In the genomic region with DNA sequence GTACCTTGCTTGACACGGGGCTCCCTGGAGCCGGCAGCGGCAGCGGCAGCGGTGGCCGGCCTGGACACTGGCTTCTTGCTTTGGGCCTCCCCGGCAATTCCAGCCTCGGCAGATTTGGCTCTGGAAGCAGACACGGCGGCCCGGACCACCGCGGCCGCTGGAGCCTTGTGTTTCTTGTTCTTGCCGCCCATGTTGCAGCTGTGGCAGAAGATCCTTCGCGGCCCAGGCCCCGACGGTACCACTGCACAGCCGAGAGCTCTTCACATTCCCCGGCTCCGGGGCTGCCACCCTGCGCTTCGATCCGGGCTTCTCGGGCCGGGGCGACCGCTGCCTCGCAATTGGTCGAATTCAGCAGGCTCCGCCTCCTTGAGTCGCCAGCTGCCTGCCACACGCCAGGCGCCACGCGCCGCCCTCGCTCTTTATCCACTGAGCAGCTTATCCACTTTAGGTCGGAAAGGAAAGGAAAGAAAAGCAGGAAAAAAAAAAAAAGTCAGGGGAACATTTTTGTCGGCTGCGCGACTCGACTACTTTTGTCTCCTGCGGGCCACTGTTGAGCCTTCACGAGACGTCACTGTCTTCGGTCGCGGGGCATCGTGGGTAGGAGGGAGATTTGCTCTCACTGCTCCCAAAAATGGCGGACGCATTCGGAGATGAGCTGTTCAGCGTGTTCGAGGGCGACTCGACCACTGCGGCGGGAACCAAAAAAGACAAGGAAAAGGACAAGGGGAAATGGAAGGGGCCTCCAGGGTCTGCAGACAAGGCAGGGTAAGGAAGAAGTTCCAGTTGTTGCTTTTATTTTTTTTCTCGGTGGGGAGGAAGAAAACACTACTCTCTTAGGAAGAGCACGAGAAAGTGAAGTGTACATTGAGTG, we compare ENCODE assay signal across 1 cellular context.
TF ChIP-seq lines count a peak whose summit lies in the region.

A gene with protein sequence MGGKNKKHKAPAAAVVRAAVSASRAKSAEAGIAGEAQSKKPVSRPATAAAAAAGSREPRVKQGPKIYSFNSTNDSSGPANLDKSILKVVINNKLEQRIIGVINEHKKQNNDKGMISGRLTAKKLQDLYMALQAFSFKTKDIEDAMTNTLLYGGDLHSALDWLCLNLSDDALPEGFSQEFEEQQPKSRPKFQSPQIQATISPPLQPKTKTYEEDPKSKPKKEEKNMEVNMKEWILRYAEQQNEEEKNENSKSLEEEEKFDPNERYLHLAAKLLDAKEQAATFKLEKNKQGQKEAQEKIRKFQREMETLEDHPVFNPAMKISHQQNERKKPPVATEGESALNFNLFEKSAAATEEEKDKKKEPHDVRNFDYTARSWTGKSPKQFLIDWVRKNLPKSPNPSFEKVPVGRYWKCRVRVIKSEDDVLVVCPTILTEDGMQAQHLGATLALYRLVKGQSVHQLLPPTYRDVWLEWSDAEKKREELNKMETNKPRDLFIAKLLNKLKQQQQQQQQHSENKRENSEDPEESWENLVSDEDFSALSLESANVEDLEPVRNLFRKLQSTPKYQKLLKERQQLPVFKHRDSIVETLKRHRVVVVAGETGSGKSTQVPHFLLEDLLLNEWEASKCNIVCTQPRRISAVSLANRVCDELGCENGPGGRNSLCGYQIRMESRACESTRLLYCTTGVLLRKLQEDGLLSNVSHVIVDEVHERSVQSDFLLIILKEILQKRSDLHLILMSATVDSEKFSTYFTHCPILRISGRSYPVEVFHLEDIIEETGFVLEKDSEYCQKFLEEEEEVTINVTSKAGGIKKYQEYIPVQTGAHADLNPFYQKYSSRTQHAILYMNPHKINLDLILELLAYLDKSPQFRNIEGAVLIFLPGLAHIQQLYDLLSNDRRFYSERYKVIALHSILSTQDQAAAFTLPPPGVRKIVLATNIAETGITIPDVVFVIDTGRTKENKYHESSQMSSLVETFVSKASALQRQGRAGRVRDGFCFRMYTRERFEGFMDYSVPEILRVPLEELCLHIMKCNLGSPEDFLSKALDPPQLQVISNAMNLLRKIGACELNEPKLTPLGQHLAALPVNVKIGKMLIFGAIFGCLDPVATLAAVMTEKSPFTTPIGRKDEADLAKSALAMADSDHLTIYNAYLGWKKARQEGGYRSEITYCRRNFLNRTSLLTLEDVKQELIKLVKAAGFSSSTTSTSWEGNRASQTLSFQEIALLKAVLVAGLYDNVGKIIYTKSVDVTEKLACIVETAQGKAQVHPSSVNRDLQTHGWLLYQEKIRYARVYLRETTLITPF (N-terminal part only) (minus strand): TSS at position 312 of the 871 bp plus-strand sequence. CDS start 121 bp downstream, at position 191.
A gene (plus strand): TSS at position 607 of the 871 bp plus-strand sequence. CDS start 25 bp downstream, at position 632.

TF ChIP-seq in A549, 52 proteins besides CTCF, POLR2A, EP300 and RAD21 (continued from another document):
- TF ChIP-seq, protein P1, sequence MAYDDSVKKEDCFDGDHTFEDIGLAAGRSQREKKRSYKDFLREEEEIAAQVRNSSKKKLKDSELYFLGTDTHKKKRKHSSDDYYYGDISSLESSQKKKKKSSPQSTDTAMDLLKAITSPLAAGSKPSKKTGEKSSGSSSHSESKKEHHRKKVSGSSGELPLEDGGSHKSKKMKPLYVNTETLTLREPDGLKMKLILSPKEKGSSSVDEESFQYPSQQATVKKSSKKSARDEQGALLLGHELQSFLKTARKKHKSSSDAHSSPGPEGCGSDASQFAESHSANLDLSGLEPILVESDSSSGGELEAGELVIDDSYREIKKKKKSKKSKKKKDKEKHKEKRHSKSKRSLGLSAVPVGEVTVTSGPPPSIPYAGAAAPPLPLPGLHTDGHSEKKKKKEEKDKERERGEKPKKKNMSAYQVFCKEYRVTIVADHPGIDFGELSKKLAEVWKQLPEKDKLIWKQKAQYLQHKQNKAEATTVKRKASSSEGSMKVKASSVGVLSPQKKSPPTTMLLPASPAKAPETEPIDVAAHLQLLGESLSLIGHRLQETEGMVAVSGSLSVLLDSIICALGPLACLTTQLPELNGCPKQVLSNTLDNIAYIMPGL (CRISPR knock-in tag; IDR thresholded peaks at IDR 0.05; ENCODE audit: borderline replicate concordance), result peak; percentile 44; the same call in 1 of the 2 replicates
- TF ChIP-seq, protein P2, sequence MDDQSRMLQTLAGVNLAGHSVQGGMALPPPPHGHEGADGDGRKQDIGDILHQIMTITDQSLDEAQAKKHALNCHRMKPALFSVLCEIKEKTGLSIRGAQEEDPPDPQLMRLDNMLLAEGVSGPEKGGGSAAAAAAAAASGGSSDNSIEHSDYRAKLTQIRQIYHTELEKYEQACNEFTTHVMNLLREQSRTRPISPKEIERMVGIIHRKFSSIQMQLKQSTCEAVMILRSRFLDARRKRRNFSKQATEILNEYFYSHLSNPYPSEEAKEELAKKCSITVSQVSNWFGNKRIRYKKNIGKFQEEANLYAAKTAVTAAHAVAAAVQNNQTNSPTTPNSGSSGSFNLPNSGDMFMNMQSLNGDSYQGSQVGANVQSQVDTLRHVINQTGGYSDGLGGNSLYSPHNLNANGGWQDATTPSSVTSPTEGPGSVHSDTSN (IDR thresholded peaks at IDR 0.05), result 0 out of 2 replicates have a peak, but pooled peaks have one; percentile 6
- TF ChIP-seq, protein P3, sequence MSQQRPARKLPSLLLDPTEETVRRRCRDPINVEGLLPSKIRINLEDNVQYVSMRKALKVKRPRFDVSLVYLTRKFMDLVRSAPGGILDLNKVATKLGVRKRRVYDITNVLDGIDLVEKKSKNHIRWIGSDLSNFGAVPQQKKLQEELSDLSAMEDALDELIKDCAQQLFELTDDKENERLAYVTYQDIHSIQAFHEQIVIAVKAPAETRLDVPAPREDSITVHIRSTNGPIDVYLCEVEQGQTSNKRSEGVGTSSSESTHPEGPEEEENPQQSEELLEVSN (IDR thresholded peaks at IDR 0.05; ENCODE audit: borderline replicate concordance, low read depth), result peak; percentile 48; the same call in 1 of the 2 replicates
- no peak for TF ChIP-seq ESRRA (IDR thresholded peaks at IDR 0.05; ENCODE audit: borderline replicate concordance, low read length)
- TF ChIP-seq NPAS2 (CRISPR knock-in tag; IDR thresholded peaks at IDR 0.05; ENCODE audit: borderline replicate concordance), result no peak
- TF ChIP-seq POLR2AphosphoS2 (conservative IDR thresholded peaks at IDR 0.05; ENCODE audit: low read length), result no peak
- TF ChIP-seq, protein P4, sequence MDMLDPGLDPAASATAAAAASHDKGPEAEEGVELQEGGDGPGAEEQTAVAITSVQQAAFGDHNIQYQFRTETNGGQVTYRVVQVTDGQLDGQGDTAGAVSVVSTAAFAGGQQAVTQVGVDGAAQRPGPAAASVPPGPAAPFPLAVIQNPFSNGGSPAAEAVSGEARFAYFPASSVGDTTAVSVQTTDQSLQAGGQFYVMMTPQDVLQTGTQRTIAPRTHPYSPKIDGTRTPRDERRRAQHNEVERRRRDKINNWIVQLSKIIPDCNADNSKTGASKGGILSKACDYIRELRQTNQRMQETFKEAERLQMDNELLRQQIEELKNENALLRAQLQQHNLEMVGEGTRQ (IDR thresholded peaks at IDR 0.05), result 0 out of 2 replicates have a peak, but pooled peaks have one; percentile 19
